ENCODE assay signal across 2 cellular contexts in the genomic region with DNA sequence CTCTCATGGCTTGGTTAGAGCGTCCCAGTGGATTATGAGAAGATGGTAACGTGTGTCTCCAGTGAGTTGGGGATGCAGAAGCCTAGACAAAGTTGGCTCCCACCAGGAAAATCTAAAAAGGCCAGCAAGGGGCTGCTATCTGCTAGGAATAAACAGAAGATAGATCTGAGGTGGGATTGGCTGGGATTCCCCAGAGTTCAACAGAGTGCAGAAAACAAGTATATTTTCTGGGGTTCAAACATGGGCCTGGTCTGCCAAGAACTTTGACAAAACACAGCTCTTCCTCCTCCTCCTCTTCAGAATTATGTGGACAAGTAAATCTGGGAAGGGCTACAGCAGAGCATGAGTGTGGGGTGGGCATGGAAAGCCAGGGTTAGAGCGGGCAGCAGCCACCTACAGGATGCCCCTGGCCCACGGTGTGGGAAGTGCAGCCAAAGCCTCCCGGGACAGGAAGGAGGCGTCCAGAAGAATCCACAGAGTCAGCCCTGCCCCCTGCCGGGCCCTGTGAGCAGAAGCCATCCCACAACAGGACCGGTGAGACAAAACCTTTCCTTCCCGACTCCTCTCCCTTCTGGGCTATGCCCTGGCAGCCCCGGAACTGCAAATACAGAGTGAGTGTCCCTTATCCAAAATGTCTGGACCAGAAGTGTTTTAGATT.
A peak's percentile ranks its signal among the peaks of the same experiment; 100 is the strongest.
TF ChIP-seq lines count a peak whose summit lies in the region.

No MANE protein-coding gene starts in this region.

TF ChIP-seq in K562, 482 proteins besides CTCF, POLR2A, EP300 and RAD21:
- TF ChIP-seq, protein P1, sequence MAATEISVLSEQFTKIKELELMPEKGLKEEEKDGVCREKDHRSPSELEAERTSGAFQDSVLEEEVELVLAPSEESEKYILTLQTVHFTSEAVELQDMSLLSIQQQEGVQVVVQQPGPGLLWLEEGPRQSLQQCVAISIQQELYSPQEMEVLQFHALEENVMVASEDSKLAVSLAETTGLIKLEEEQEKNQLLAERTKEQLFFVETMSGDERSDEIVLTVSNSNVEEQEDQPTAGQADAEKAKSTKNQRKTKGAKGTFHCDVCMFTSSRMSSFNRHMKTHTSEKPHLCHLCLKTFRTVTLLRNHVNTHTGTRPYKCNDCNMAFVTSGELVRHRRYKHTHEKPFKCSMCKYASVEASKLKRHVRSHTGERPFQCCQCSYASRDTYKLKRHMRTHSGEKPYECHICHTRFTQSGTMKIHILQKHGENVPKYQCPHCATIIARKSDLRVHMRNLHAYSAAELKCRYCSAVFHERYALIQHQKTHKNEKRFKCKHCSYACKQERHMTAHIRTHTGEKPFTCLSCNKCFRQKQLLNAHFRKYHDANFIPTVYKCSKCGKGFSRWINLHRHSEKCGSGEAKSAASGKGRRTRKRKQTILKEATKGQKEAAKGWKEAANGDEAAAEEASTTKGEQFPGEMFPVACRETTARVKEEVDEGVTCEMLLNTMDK (IDR thresholded peaks at IDR 0.05; ENCODE audit: borderline replicate concordance, insufficient read depth, low read depth, low read length, poor library complexity, severe bottlenecking), result peak; percentile 94
- TF ChIP-seq, protein P2, sequence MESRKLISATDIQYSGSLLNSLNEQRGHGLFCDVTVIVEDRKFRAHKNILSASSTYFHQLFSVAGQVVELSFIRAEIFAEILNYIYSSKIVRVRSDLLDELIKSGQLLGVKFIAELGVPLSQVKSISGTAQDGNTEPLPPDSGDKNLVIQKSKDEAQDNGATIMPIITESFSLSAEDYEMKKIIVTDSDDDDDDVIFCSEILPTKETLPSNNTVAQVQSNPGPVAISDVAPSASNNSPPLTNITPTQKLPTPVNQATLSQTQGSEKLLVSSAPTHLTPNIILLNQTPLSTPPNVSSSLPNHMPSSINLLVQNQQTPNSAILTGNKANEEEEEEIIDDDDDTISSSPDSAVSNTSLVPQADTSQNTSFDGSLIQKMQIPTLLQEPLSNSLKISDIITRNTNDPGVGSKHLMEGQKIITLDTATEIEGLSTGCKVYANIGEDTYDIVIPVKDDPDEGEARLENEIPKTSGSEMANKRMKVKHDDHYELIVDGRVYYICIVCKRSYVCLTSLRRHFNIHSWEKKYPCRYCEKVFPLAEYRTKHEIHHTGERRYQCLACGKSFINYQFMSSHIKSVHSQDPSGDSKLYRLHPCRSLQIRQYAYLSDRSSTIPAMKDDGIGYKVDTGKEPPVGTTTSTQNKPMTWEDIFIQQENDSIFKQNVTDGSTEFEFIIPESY (CRISPR knock-in tag; IDR thresholded peaks at IDR 0.05), result no peak
- TF ChIP-seq, protein P3, sequence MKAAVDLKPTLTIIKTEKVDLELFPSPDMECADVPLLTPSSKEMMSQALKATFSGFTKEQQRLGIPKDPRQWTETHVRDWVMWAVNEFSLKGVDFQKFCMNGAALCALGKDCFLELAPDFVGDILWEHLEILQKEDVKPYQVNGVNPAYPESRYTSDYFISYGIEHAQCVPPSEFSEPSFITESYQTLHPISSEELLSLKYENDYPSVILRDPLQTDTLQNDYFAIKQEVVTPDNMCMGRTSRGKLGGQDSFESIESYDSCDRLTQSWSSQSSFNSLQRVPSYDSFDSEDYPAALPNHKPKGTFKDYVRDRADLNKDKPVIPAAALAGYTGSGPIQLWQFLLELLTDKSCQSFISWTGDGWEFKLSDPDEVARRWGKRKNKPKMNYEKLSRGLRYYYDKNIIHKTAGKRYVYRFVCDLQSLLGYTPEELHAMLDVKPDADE (conservative IDR thresholded peaks at IDR 0.05; ENCODE audit: control insufficient read depth, low read depth, low read length), result 0 out of 2 replicates have a peak, but pooled peaks have one; percentile 32
- peak; percentile 52 for TF ChIP-seq SMC3 (conservative IDR thresholded peaks at IDR 0.05; ENCODE audit: insufficient read depth, low read depth, low read length)
- 0 out of 2 replicates have a peak, but pooled peaks have one; percentile 28 for TF ChIP-seq CTBP1 (IDR thresholded peaks at IDR 0.05; ENCODE audit: borderline replicate concordance)
- TF ChIP-seq SPI1 (IDR thresholded peaks at IDR 0.05; ENCODE audit: borderline replicate concordance, low read depth, low read length), result 0 out of 2 replicates have a peak, but pooled peaks have one; percentile 2
- peak; percentile 76; the same call in 1 of the 2 replicates for TF ChIP-seq DIDO1 (tag; IDR thresholded peaks at IDR 0.05; ENCODE audit: low read depth)
- peak; percentile 24; the same call in 1 of the 2 replicates for TF ChIP-seq ETV1 (tag; conservative IDR thresholded peaks at IDR 0.05; ENCODE audit: low read depth)
- TF ChIP-seq MYNN (IDR thresholded peaks at IDR 0.05), result 0 out of 2 replicates have a peak, but pooled peaks have one; percentile 29
- TF ChIP-seq MYNN (CRISPR knock-in tag; IDR thresholded peaks at IDR 0.05), result no peak
- TF ChIP-seq STAG1 (CRISPR knock-in tag; IDR thresholded peaks at IDR 0.05; ENCODE audit: borderline replicate concordance), result peak; percentile 37; the same call in 1 of the 2 replicates
- TF ChIP-seq KLF13 (tag; IDR thresholded peaks at IDR 0.05; ENCODE audit: borderline replicate concordance, low read depth), result no peak
- no peak for TF ChIP-seq ATF7 (IDR thresholded peaks at IDR 0.05)
- no peak for TF ChIP-seq NCOA6 (IDR thresholded peaks at IDR 0.05)
- TF ChIP-seq OTX1 (CRISPR knock-in tag; IDR thresholded peaks at IDR 0.05), result no peak

TF ChIP-seq in HepG2, 621 proteins besides CTCF, POLR2A, EP300 and RAD21 (continued from another document and continues in another):
- TF ChIP-seq, protein P4, sequence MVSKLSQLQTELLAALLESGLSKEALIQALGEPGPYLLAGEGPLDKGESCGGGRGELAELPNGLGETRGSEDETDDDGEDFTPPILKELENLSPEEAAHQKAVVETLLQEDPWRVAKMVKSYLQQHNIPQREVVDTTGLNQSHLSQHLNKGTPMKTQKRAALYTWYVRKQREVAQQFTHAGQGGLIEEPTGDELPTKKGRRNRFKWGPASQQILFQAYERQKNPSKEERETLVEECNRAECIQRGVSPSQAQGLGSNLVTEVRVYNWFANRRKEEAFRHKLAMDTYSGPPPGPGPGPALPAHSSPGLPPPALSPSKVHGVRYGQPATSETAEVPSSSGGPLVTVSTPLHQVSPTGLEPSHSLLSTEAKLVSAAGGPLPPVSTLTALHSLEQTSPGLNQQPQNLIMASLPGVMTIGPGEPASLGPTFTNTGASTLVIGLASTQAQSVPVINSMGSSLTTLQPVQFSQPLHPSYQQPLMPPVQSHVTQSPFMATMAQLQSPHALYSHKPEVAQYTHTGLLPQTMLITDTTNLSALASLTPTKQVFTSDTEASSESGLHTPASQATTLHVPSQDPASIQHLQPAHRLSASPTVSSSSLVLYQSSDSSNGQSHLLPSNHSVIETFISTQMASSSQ (IDR thresholded peaks at IDR 0.05; ENCODE audit: low read depth), result no peak
- TF ChIP-seq, protein P4 (CRISPR knock-in tag; IDR thresholded peaks at IDR 0.05; ENCODE audit: borderline replicate concordance), result no peak
- TF ChIP-seq TCF7L2 (IDR thresholded peaks at IDR 0.05; ENCODE audit: low read depth, low read length), result no peak
- TF ChIP-seq STAG1 (CRISPR knock-in tag; IDR thresholded peaks at IDR 0.05), result peak; percentile 15; the same call in 1 of the 2 replicates
- TF ChIP-seq ZNF337 (CRISPR knock-in tag; IDR thresholded peaks at IDR 0.05; ENCODE audit: borderline replicate concordance, low read depth), result no peak
- TF ChIP-seq NKX3-1 (CRISPR knock-in tag; IDR thresholded peaks at IDR 0.05), result no peak
- TF ChIP-seq MED8 (CRISPR knock-in tag; IDR thresholded peaks at IDR 0.05; ENCODE audit: insufficient replicate concordance), result no peak
- TF ChIP-seq ZNF407 (CRISPR knock-in tag; IDR thresholded peaks at IDR 0.05; ENCODE audit: not compliant biosample characterization), result no peak
- no peak for TF ChIP-seq KDM5A (IDR thresholded peaks at IDR 0.05; ENCODE audit: borderline replicate concordance, low read length)
- no peak for TF ChIP-seq RXRA (CRISPR knock-in tag; IDR thresholded peaks at IDR 0.05)
- TF ChIP-seq ZFP36L1 (CRISPR knock-in tag; IDR thresholded peaks at IDR 0.05), result no peak
- TF ChIP-seq PHF21A (CRISPR knock-in tag; IDR thresholded peaks at IDR 0.05), result no peak
- TF ChIP-seq ATF7 (IDR thresholded peaks at IDR 0.05), result no peak
- no peak for TF ChIP-seq ATF7 (CRISPR knock-in tag; IDR thresholded peaks at IDR 0.05)
- TF ChIP-seq, protein P5, sequence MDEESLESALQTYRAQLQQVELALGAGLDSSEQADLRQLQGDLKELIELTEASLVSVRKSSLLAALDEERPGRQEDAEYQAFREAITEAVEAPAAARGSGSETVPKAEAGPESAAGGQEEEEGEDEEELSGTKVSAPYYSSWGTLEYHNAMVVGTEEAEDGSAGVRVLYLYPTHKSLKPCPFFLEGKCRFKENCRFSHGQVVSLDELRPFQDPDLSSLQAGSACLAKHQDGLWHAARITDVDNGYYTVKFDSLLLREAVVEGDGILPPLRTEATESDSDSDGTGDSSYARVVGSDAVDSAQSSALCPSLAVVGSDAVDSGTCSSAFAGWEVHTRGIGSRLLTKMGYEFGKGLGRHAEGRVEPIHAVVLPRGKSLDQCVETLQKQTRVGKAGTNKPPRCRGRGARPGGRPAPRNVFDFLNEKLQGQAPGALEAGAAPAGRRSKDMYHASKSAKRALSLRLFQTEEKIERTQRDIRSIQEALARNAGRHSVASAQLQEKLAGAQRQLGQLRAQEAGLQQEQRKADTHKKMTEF (CRISPR knock-in tag; IDR thresholded peaks at IDR 0.05), result no peak
- peak; percentile 35; the same call in 1 of the 2 replicates for TF ChIP-seq GABPB1 (CRISPR knock-in tag; IDR thresholded peaks at IDR 0.05)
- TF ChIP-seq, protein P6, sequence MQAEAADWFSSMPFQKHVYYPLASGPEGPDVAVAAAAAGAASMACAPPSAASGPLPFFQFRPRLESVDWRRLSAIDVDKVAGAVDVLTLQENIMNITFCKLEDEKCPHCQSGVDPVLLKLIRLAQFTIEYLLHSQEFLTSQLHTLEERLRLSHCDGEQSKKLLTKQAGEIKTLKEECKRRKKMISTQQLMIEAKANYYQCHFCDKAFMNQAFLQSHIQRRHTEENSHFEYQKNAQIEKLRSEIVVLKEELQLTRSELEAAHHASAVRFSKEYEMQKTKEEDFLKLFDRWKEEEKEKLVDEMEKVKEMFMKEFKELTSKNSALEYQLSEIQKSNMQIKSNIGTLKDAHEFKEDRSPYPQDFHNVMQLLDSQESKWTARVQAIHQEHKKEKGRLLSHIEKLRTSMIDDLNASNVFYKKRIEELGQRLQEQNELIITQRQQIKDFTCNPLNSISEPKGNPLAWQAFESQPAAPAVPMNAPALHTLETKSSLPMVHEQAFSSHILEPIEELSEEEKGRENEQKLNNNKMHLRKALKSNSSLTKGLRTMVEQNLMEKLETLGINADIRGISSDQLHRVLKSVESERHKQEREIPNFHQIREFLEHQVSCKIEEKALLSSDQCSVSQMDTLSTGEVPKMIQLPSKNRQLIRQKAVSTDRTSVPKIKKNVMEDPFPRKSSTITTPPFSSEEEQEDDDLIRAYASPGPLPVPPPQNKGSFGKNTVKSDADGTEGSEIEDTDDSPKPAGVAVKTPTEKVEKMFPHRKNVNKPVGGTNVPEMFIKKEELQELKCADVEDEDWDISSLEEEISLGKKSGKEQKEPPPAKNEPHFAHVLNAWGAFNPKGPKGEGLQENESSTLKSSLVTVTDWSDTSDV (CRISPR knock-in tag; IDR thresholded peaks at IDR 0.05), result no peak
